Comparison of ENCODE assay signal across 14 cellular contexts in the genomic region with DNA sequence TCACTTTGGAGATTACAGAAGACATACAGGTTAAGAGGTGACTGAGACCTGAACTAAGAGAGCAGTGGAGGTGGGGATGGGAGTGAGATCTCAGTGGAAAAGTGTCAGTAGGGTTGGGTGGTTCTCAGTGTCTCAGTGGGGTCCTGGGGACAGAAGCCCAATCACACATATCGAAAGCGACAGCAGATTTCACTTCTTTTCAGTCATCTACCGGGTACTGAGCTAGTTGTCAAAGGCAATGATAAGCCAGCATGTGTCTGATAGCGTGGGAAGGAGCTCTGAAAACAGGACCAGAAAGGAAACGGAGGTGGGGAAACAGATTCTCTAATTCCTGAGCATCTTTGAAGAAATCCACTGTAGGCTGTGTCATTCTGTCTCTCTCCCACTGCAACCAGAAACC. TPM values are rescaled to one million over a fixed set of nuclear protein-coding genes. Genes with fewer than 3 reads are reported as not detected.
DNase-seq lines count a peak whose midpoint lies in the region; ATAC-seq lines count a peak whose summit lies in the region.
"Had no signal": no experiment of that assay in that cellular context is flagged by ENCODE, and none has a peak within 500 bp of the region (broad histone marks: within the 10 kb centered on the region; RNA-seq: fewer than 3 reads in every experiment).

No MANE protein-coding gene starts in this region.

- ATAC-seq in activated CD8-positive, alpha-beta memory T cell treated with anti-CD3 and anti-CD28 coated beads, Interleukin-2, amount 10 ng/mL, durations not matched to agents 7 days and 5 days, result peak; percentile 49
- ATAC-seq in HG02798 (IDR thresholded peaks at IDR 0.05; ENCODE audit: poor library complexity, unreplicated experiment), result peak; percentile 70
- ATAC-seq: foreskin keratinocyte, K562 had no signal

- peaks cover 35% of the 10 kb centered on the region for H3K4me1 Mint-ChIP-seq in activated CD8-positive, alpha-beta memory T cell treated with anti-CD3 and anti-CD28 coated beads, Interleukin-2, amount 10 ng/mL, durations not matched to agents 7 days and 5 days
- H3K4me1 Mint-ChIP-seq in activated T-cell treated with anti-CD3 and anti-CD28 coated beads, Interleukin-2, amount 50 U/mL, for 24 hours (ENCODE audit: low read depth), result peaks cover 13% of the 10 kb centered on the region

- peak; percentile 65 for DNase-seq in activated CD8-positive, alpha-beta memory T cell treated with anti-CD3 and anti-CD28 coated beads, Interleukin-2, amount 10 ng/mL, durations not matched to agents 7 days and 5 days
- no peak for DNase-seq in activated CD8-positive, alpha-beta memory T cell treated with anti-CD3 and anti-CD28 coated beads, Interleukin-2, amount 50 U/mL, for 48 hours
- peak; percentile 49 for DNase-seq in activated T-cell treated with anti-CD3 and anti-CD28 coated beads, Interleukin-2, amount 50 U/mL, for 24 hours
- peak; percentile 17 to 38 (median 25) for DNase-seq in stimulated activated CD4-positive, alpha-beta T cell treated with anti-CD3 and anti-CD28 coated beads, TNF-alpha, amount 100 ng/mL, for 48 hours (ENCODE audit: low read depth in 3 of 3)
- DNase-seq in HuH-7.5 (ENCODE audit: low spot score), result no peak
- no peak for DNase-seq in activated gamma-delta T cell treated with Interleukin-2 at 50 U/mL for 16 hours
- DNase-seq in NOMO-1 (lab: John Stamatoyannopoulos, UW; ENCODE audit: unreplicated experiment in 2 of 2), result no peak
- DNase-seq: foreskin keratinocyte, kidney, PC-9 had no signal

- peaks cover 10% of the 10 kb centered on the region for H3K36me3 Mint-ChIP-seq in activated CD8-positive, alpha-beta memory T cell treated with anti-CD3 and anti-CD28 coated beads, Interleukin-2, amount 10 ng/mL, durations not matched to agents 7 days and 5 days
- H3K36me3 Mint-ChIP-seq in activated T-cell treated with anti-CD3 and anti-CD28 coated beads, Interleukin-2, amount 50 U/mL, for 24 hours (ENCODE audit: low read depth), result no peaks in the 10 kb centered on the region

- H3K9me3 Mint-ChIP-seq in activated CD8-positive, alpha-beta memory T cell treated with anti-CD3 and anti-CD28 coated beads, Interleukin-2, amount 10 ng/mL, durations not matched to agents 7 days and 5 days (ENCODE audit: low read depth), result no peaks in the 10 kb centered on the region
- H3K9me3 Mint-ChIP-seq in activated T-cell treated with anti-CD3 and anti-CD28 coated beads, Interleukin-2, amount 50 U/mL, for 24 hours, result peaks cover 3% of the 10 kb centered on the region

- H3K4me3 Mint-ChIP-seq in activated CD8-positive, alpha-beta memory T cell treated with anti-CD3 and anti-CD28 coated beads, Interleukin-2, amount 10 ng/mL, durations not matched to agents 7 days and 5 days, result no peak overlapping the region
- no peak overlapping the region for H3K4me3 Mint-ChIP-seq in activated T-cell treated with anti-CD3 and anti-CD28 coated beads, Interleukin-2, amount 50 U/mL, for 24 hours
- H3K4me3 Mint-ChIP-seq: dendritic cell treated with granulocyte-macrophage colony-stimulating factor and Interleukin-4, amounts not matched to agents 40 ng/mL and 50 ng/mL, for 4 days; T-helper 1 cell treated with Interleukin-12 subunit alpha and Interleukin-12 subunit beta and Interleukin-4 antibody, amounts not matched to agents 30 μg/mL and 1 μg/mL, for 36 hours had no signal

- H3K27me3 Mint-ChIP-seq in activated CD8-positive, alpha-beta memory T cell treated with anti-CD3 and anti-CD28 coated beads, Interleukin-2, amount 10 ng/mL, durations not matched to agents 7 days and 5 days, result no peaks in the 10 kb centered on the region
- no peaks in the 10 kb centered on the region for H3K27me3 Mint-ChIP-seq in activated T-cell treated with anti-CD3 and anti-CD28 coated beads, Interleukin-2, amount 50 U/mL, for 24 hours
- H3K27me3 Mint-ChIP-seq: dendritic cell treated with granulocyte-macrophage colony-stimulating factor and Interleukin-4, amounts not matched to agents 40 ng/mL and 50 ng/mL, for 4 days had no signal

- CTCF ChIA-PET in activated CD8-positive, alpha-beta memory T cell treated with anti-CD3 and anti-CD28 coated beads, Interleukin-2, amount 10 ng/mL, durations not matched to agents 7 days and 5 days (lab: Charles Lee), result interaction anchor here (1.0 to 4.3 kb wide), 3 partner anchors 9 to 67 kb away, joined by 5 to 33 read pairs (median 5); partner anchors contain the start of gene RHOU

- no peak overlapping the region for H3K27ac Mint-ChIP-seq in activated CD8-positive, alpha-beta memory T cell treated with anti-CD3 and anti-CD28 coated beads, Interleukin-2, amount 10 ng/mL, durations not matched to agents 7 days and 5 days
- H3K27ac Mint-ChIP-seq in activated T-cell treated with anti-CD3 and anti-CD28 coated beads, Interleukin-2, amount 50 U/mL, for 24 hours, result no peak overlapping the region
- H3K27ac Mint-ChIP-seq: dendritic cell treated with granulocyte-macrophage colony-stimulating factor and Interleukin-4, amounts not matched to agents 40 ng/mL and 50 ng/mL, for 4 days had no signal

RNA-seq across cellular contexts. Expression of gene RHOU, which starts 59.5 kb away (rescaled TPM):
- 1 to 10 TPM in 1 of 2 experiments, under 1 TPM in 1; 0.61 to 4.5 TPM for total RNA-seq in activated CD8-positive, alpha-beta memory T cell treated with anti-CD3 and anti-CD28 coated beads, Interleukin-2, amount 10 ng/mL, durations not matched to agents 7 days and 5 days
- total RNA-seq: PC-9 had no signal

Comparison
In these comparisons a context has a peak if more than half of its experiments do, and no peak if none do; other contexts are left out.
1. DNase-seq: peak in activated CD8-positive, alpha-beta memory T cell treated with anti-CD3 and anti-CD28 coated beads, Interleukin-2, amount 10 ng/mL, durations not matched to agents 7 days and 5 days (single experiment), activated T-cell treated with anti-CD3 and anti-CD28 coated beads, Interleukin-2, amount 50 U/mL, for 24 hours (single experiment) and stimulated activated CD4-positive, alpha-beta T cell treated with anti-CD3 and anti-CD28 coated beads, TNF-alpha, amount 100 ng/mL, for 48 hours (3 of 3); none in activated CD8-positive, alpha-beta memory T cell treated with anti-CD3 and anti-CD28 coated beads, Interleukin-2, amount 50 U/mL, for 48 hours (single experiment), HuH-7.5 (single experiment), activated gamma-delta T cell treated with Interleukin-2 at 50 U/mL for 16 hours (single experiment) and NOMO-1 (0 of 2).